ENCODE assay signal across 29 cellular contexts in the genomic region with DNA sequence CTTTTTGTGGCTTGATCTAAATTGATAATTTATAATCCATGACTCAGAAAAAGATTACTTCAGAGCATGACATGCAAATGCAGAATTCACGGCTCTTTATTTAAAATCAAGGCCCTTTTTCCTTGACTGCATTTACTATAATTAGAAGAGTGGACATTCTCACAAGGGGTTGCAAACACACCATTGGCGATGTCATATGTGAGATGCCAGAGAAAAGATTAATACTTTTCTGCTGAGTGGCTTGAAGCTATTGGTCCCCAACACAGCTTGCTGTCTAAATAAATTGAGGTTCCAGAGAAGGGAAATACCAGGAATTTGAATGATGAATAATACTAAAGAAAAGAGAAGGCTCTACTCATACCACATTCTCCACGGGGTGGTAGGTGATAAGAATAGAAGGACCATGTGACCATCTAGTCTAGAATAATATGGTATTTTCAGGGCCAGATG.
DNase-seq lines count a peak whose midpoint lies in the region; ATAC-seq, FAIRE-seq and TF ChIP-seq lines count a peak whose summit lies in the region.
"Had no signal": no experiment of that assay in that cellular context is flagged by ENCODE, and none has a peak within 500 bp of the region (broad histone marks: within the 10 kb centered on the region; RNA-seq: fewer than 3 reads in every experiment).

No MANE protein-coding gene starts in this region.

- no peaks in the 10 kb centered on the region for H3K9me3 Mint-ChIP-seq in activated CD8-positive, alpha-beta T cell treated with anti-CD3 and anti-CD28 coated beads for 36 hours
- no peaks in the 10 kb centered on the region for H3K9me3 Mint-ChIP-seq in activated CD8-positive, alpha-beta T cell treated with anti-CD3 and anti-CD28 coated beads, Interleukin-2, amount 10 ng/mL, durations not matched to agents 7 days and 5 days (ENCODE audit: insufficient read depth)
- H3K9me3 Mint-ChIP-seq: activated B cell treated with CpG ODN at 0.5 μM for 24 hours; activated naive CD8-positive, alpha-beta T cell treated with anti-CD3 and anti-CD28 coated beads, Interleukin-2, amount 10 ng/mL, durations not matched to agents 7 days and 5 days; brain; IgD-negative memory B cell; nephron progenitor cell; stimulated activated naive CD8-positive, alpha-beta T cell treated with anti-CD3 and anti-CD28 coated beads, Interleukin-15, amount 100 ng/mL, for 72 hours had no signal

- no peak overlapping the region for H3K27ac ChIP-seq in uterus
- H3K27ac ChIP-seq: BLaER1, gastroesophageal sphincter, pancreas, sigmoid colon, thyroid gland had no signal

- DNase-seq in activated CD8-positive, alpha-beta T cell treated with anti-CD3 and anti-CD28 coated beads for 36 hours = no peak
- no peak for DNase-seq in activated CD8-positive, alpha-beta T cell treated with anti-CD3 and anti-CD28 coated beads, Interleukin-2, amount 10 ng/mL, durations not matched to agents 7 days and 5 days
- DNase-seq in amniotic epithelial cell (ENCODE audit: low read depth) (peak; percentile 23), iris pigment epithelial cell (ENCODE audit: low read depth) (peak; percentile 30), uterus (no peak), D721Med (ENCODE audit: insufficient read length, low spot score) (no peak)
- no peak for DNase-seq in effector CD4-positive, alpha-beta T cell
- DNase-seq: activated B cell treated with CpG ODN at 0.5 μM for 24 hours; activated CD4-positive, alpha-beta T cell treated with anti-CD3 and anti-CD28 coated beads, Interleukin-2, amount 50 U/mL, for 48 hours; activated effector memory CD4-positive, alpha-beta T cell treated with Interleukin-2 at 50 U/mL for 16 hours; activated naive CD8-positive, alpha-beta T cell treated with anti-CD3 and anti-CD28 coated beads, Interleukin-2, amount 10 ng/mL, durations not matched to agents 7 days and 5 days; activated T-cell treated with anti-CD3 and anti-CD28 coated beads for 4 hours; effector CD8-positive, alpha-beta T cell; NCI-H2081 treated with DMSO at 0.1 percent for 48 hours; NCI-H446 treated with DMSO at 0.1 percent for 48 hours; nephron progenitor cell; pancreas; sigmoid colon; stimulated activated naive CD8-positive, alpha-beta T cell treated with anti-CD3 and anti-CD28 coated beads, Interleukin-15, amount 100 ng/mL, for 72 hours; T-helper 9 cell; thyroid gland had no signal

- no peak overlapping the region for H3K27ac Mint-ChIP-seq in activated CD8-positive, alpha-beta T cell treated with anti-CD3 and anti-CD28 coated beads for 36 hours
- H3K27ac Mint-ChIP-seq in activated CD8-positive, alpha-beta T cell treated with anti-CD3 and anti-CD28 coated beads, Interleukin-2, amount 10 ng/mL, durations not matched to agents 7 days and 5 days = no peak overlapping the region
- H3K27ac Mint-ChIP-seq: activated B cell treated with CpG ODN at 0.5 μM for 24 hours; activated naive CD8-positive, alpha-beta T cell treated with anti-CD3 and anti-CD28 coated beads, Interleukin-2, amount 10 ng/mL, durations not matched to agents 7 days and 5 days; brain; IgD-negative memory B cell; nephron progenitor cell; stimulated activated naive CD8-positive, alpha-beta T cell treated with anti-CD3 and anti-CD28 coated beads, Interleukin-15, amount 100 ng/mL, for 72 hours had no signal

- H3K36me3 ChIP-seq in uterus = no peaks in the 10 kb centered on the region
- H3K36me3 ChIP-seq: BLaER1, gastroesophageal sphincter, pancreas, sigmoid colon, thyroid gland had no signal

- CTCF ChIA-PET in activated CD8-positive, alpha-beta T cell treated with anti-CD3 and anti-CD28 coated beads for 36 hours (lab: Charles Lee) = interaction anchor here (0.7 kb wide), 1 partner anchor 1092 kb away, joined by 3 read pairs; no protein-coding TSS in a partner anchor
- CTCF ChIA-PET in activated CD8-positive, alpha-beta T cell treated with anti-CD3 and anti-CD28 coated beads, Interleukin-2, amount 10 ng/mL, durations not matched to agents 7 days and 5 days (lab: Charles Lee) = interaction anchor here (1.6 kb wide), 1 partner anchor 72 kb away, joined by 12 read pairs; no protein-coding TSS in a partner anchor

- H3K4me1 ChIP-seq in uterus = no peaks in the 10 kb centered on the region
- H3K4me1 ChIP-seq: BLaER1, pancreas, sigmoid colon, thyroid gland had no signal

- peak; percentile 74 for ATAC-seq in activated CD8-positive, alpha-beta T cell treated with anti-CD3 and anti-CD28 coated beads for 36 hours
- no peak for ATAC-seq in activated CD8-positive, alpha-beta T cell treated with anti-CD3 and anti-CD28 coated beads, Interleukin-2, amount 10 ng/mL, durations not matched to agents 7 days and 5 days
- ATAC-seq in GM19328 (IDR thresholded peaks at IDR 0.05; ENCODE audit: unreplicated experiment) = no peak
- ATAC-seq: esophagus mucosa; gastroesophageal sphincter; pancreas; stimulated activated naive CD8-positive, alpha-beta T cell treated with anti-CD3 and anti-CD28 coated beads, Interleukin-15, amount 100 ng/mL, for 72 hours had no signal

- peaks cover 3% of the 10 kb centered on the region for H3K27me3 Mint-ChIP-seq in activated CD8-positive, alpha-beta T cell treated with anti-CD3 and anti-CD28 coated beads for 36 hours
- H3K27me3 Mint-ChIP-seq in activated CD8-positive, alpha-beta T cell treated with anti-CD3 and anti-CD28 coated beads, Interleukin-2, amount 10 ng/mL, durations not matched to agents 7 days and 5 days (ENCODE audit: low read depth) = no peaks in the 10 kb centered on the region
- H3K27me3 Mint-ChIP-seq: activated B cell treated with CpG ODN at 0.5 μM for 24 hours; activated naive CD8-positive, alpha-beta T cell treated with anti-CD3 and anti-CD28 coated beads, Interleukin-2, amount 10 ng/mL, durations not matched to agents 7 days and 5 days; brain; IgD-negative memory B cell; stimulated activated naive CD8-positive, alpha-beta T cell treated with anti-CD3 and anti-CD28 coated beads, Interleukin-15, amount 100 ng/mL, for 72 hours had no signal

- POLR2A ChIA-PET in activated CD8-positive, alpha-beta T cell treated with anti-CD3 and anti-CD28 coated beads for 36 hours (lab: Charles Lee) = no interaction called here
- POLR2A ChIA-PET in activated CD8-positive, alpha-beta T cell treated with anti-CD3 and anti-CD28 coated beads, Interleukin-2, amount 10 ng/mL, durations not matched to agents 7 days and 5 days (lab: Charles Lee) = no interaction called here

- H3K9me3 ChIP-seq in uterus = no peaks in the 10 kb centered on the region
- H3K9me3 ChIP-seq: BLaER1, gastroesophageal sphincter, pancreas, sigmoid colon, thyroid gland had no signal

- TF ChIP-seq POLR2A in uterus (IDR thresholded peaks at IDR 0.05) = no peak

- no peak for TF ChIP-seq CTCF in activated CD8-positive, alpha-beta T cell treated with anti-CD3 and anti-CD28 coated beads for 36 hours (IDR thresholded peaks at IDR 0.05)
- TF ChIP-seq CTCF in uterus (IDR thresholded peaks at IDR 0.05) = no peak
- TF ChIP-seq CTCF in D721Med (IDR thresholded peaks at IDR 0.05; ENCODE audit: insufficient read depth, missing control alignments) = no peak

- H3K36me3 Mint-ChIP-seq in activated CD8-positive, alpha-beta T cell treated with anti-CD3 and anti-CD28 coated beads for 36 hours (ENCODE audit: low read depth) = no peaks in the 10 kb centered on the region
- no peaks in the 10 kb centered on the region for H3K36me3 Mint-ChIP-seq in activated CD8-positive, alpha-beta T cell treated with anti-CD3 and anti-CD28 coated beads, Interleukin-2, amount 10 ng/mL, durations not matched to agents 7 days and 5 days (ENCODE audit: low read depth)
- H3K36me3 Mint-ChIP-seq: activated naive CD8-positive, alpha-beta T cell treated with anti-CD3 and anti-CD28 coated beads, Interleukin-2, amount 10 ng/mL, durations not matched to agents 7 days and 5 days; brain; IgD-negative memory B cell had no signal

- H3K27me3 ChIP-seq in uterus = no peaks in the 10 kb centered on the region
- H3K27me3 ChIP-seq: BLaER1, gastroesophageal sphincter, pancreas, sigmoid colon, thyroid gland had no signal

- no peak overlapping the region for H3K4me3 Mint-ChIP-seq in activated CD8-positive, alpha-beta T cell treated with anti-CD3 and anti-CD28 coated beads for 36 hours
- H3K4me3 Mint-ChIP-seq in activated CD8-positive, alpha-beta T cell treated with anti-CD3 and anti-CD28 coated beads, Interleukin-2, amount 10 ng/mL, durations not matched to agents 7 days and 5 days = no peak overlapping the region
- H3K4me3 Mint-ChIP-seq: activated B cell treated with CpG ODN at 0.5 μM for 24 hours; activated naive CD8-positive, alpha-beta T cell treated with anti-CD3 and anti-CD28 coated beads, Interleukin-2, amount 10 ng/mL, durations not matched to agents 7 days and 5 days; brain; IgD-negative memory B cell; nephron progenitor cell; stimulated activated naive CD8-positive, alpha-beta T cell treated with anti-CD3 and anti-CD28 coated beads, Interleukin-15, amount 100 ng/mL, for 72 hours had no signal

- no peak overlapping the region for H3K4me3 ChIP-seq in uterus
- H3K4me3 ChIP-seq: BLaER1, gastroesophageal sphincter, pancreas, sigmoid colon, thyroid gland had no signal

- intact Hi-C loops in activated CD8-positive, alpha-beta T cell treated with anti-CD3 and anti-CD28 coated beads for 36 hours (cut with micrococcal nuclease) = no loop called here
- intact Hi-C loops in uterus (cut with DNase I; ENCODE audit: low total_unique reads) = no loop called here

- H3K4me1 Mint-ChIP-seq in activated CD8-positive, alpha-beta T cell treated with anti-CD3 and anti-CD28 coated beads for 36 hours (ENCODE audit: low read depth) = peaks cover 3% of the 10 kb centered on the region
- peaks cover 3% of the 10 kb centered on the region for H3K4me1 Mint-ChIP-seq in activated CD8-positive, alpha-beta T cell treated with anti-CD3 and anti-CD28 coated beads, Interleukin-2, amount 10 ng/mL, durations not matched to agents 7 days and 5 days (ENCODE audit: low read depth)
- H3K4me1 Mint-ChIP-seq: activated B cell treated with CpG ODN at 0.5 μM for 24 hours; activated naive CD8-positive, alpha-beta T cell treated with anti-CD3 and anti-CD28 coated beads, Interleukin-2, amount 10 ng/mL, durations not matched to agents 7 days and 5 days; nephron progenitor cell had no signal

- FAIRE-seq in D721Med (lab: Jason Lieb, UNC) = no peak
- FAIRE-seq: A204.1, islet of Langerhans, pancreas had no signal

Comparison
In these comparisons a context has a peak if more than half of its experiments do, and no peak if none do; other contexts are left out.
1. DNase-seq: peak in amniotic epithelial cell (single experiment) and iris pigment epithelial cell (single experiment); none in activated CD8-positive, alpha-beta T cell treated with anti-CD3 and anti-CD28 coated beads for 36 hours (single experiment), activated CD8-positive, alpha-beta T cell treated with anti-CD3 and anti-CD28 coated beads, Interleukin-2, amount 10 ng/mL, durations not matched to agents 7 days and 5 days (single experiment), effector CD4-positive, alpha-beta T cell (single experiment), uterus (0 of 2) and D721Med (single experiment).